9 cellular contexts compared by ENCODE assay signal in genomic region chrX:111568356-111568755, GRCh38. TPM values are rescaled to one million over a fixed set of nuclear protein-coding genes. Genes with fewer than 3 reads are reported as not detected.
DNase-seq lines count a peak whose midpoint lies in the region; ATAC-seq and TF ChIP-seq lines count a peak whose summit lies in the region.
"Had no signal": no experiment of that assay in that cellular context is flagged by ENCODE, and none has a peak within 500 bp of the region (broad histone marks: within the 10 kb centered on the region; RNA-seq: fewer than 3 reads in every experiment).

No MANE protein-coding gene starts in this region.

- peak; percentile 41 for TF ChIP-seq CTCF in GM06990 (IDR thresholded peaks at IDR 0.05; ENCODE audit: insufficient read depth, low read length, poor library complexity, severe bottlenecking)
- TF ChIP-seq CTCF in MM.1S (IDR thresholded peaks at IDR 0.05; ENCODE audit: low read length), result peak; percentile 23
- peak in 2 of 7 experiments; percentile 14 to 21 for TF ChIP-seq CTCF in body of pancreas (IDR thresholded peaks at IDR 0.05)
- TF ChIP-seq CTCF in neural crest cell (conservative IDR thresholded peaks at IDR 0.05), result peak; percentile 61
- peak in 1 of 5 experiments; percentile 24 for TF ChIP-seq CTCF in tibial nerve (IDR thresholded peaks at IDR 0.05)
- TF ChIP-seq CTCF in upper lobe of left lung (IDR thresholded peaks at IDR 0.05), result no peak

- no peak for ATAC-seq in body of pancreas
- no peak for ATAC-seq in GM21528 (IDR thresholded peaks at IDR 0.05; ENCODE audit: low FRiP score, unreplicated experiment)
- ATAC-seq in upper lobe of left lung (ENCODE audit: low FRiP score in 2 of 2), result no peak

- no peaks in the 10 kb centered on the region for H3K36me3 Mint-ChIP-seq in neural crest cell (ENCODE audit: low read depth)
- H3K36me3 Mint-ChIP-seq: activated naive CD4-positive, alpha-beta T cell treated with anti-CD3 and anti-CD28 coated beads, Interleukin-2, amount 50 U/mL, for 24 hours had no signal

- no peaks in the 10 kb centered on the region for H3K79me2 ChIP-seq in MM.1S (ENCODE audit: low read length)

- no peak overlapping the region for H2AFZ ChIP-seq in MM.1S (ENCODE audit: low read length)

- H4K20me1 ChIP-seq in MM.1S (ENCODE audit: insufficient read depth, low read length), result no peaks in the 10 kb centered on the region

- no peaks in the 10 kb centered on the region for H3K27me3 ChIP-seq in GM06990 (replicated peaks; ENCODE audit: control insufficient read depth, insufficient read depth, low read length)
- no peaks in the 10 kb centered on the region for H3K27me3 ChIP-seq in MM.1S (replicated peaks; ENCODE audit: insufficient read depth, low read length)
- H3K27me3 ChIP-seq in body of pancreas, result no peaks in the 10 kb centered on the region
- H3K27me3 ChIP-seq in tibial nerve, result no peaks in the 10 kb centered on the region
- H3K27me3 ChIP-seq in upper lobe of left lung, result no peaks in the 10 kb centered on the region

- H3K9me2 ChIP-seq in MM.1S (replicated peaks; ENCODE audit: insufficient read depth, low read length), result no peaks in the 10 kb centered on the region

- intact Hi-C loops in body of pancreas (cut with DNase I), result no loop called here

- no peaks in the 10 kb centered on the region for H3K9me3 ChIP-seq in MM.1S (replicated peaks; ENCODE audit: insufficient read depth, low read length)
- H3K9me3 ChIP-seq in body of pancreas, result no peaks in the 10 kb centered on the region
- H3K9me3 ChIP-seq in tibial nerve, result no peaks in the 10 kb centered on the region
- H3K9me3 ChIP-seq in upper lobe of left lung, result no peaks in the 10 kb centered on the region

- TF ChIP-seq POLR2A in body of pancreas (IDR thresholded peaks at IDR 0.05) (no peak), tibial nerve (IDR thresholded peaks at IDR 0.05) (no peak), upper lobe of left lung (IDR thresholded peaks at IDR 0.05) (no peak)

- 22 to 47% methylated on average over 4 of the region's 4 CpGs for WGBS in body of pancreas, 2 donors
- 39 to 44% methylated on average over 3 to 4 of the region's 4 CpGs for WGBS in tibial nerve, 2 donors
- 60 to 71% methylated on average over 3 to 4 of the region's 4 CpGs for WGBS in upper lobe of left lung, 2 donors

- H3F3A ChIP-seq in MM.1S (ENCODE audit: insufficient read depth, low read length), result no peaks in the 10 kb centered on the region

- no peaks in the 10 kb centered on the region for H3K36me3 ChIP-seq in GM06990 (ENCODE audit: control insufficient read depth, insufficient read depth, low read length)
- H3K36me3 ChIP-seq in MM.1S (replicated peaks; ENCODE audit: insufficient read depth, low read length), result no peaks in the 10 kb centered on the region
- no peaks in the 10 kb centered on the region for H3K36me3 ChIP-seq in body of pancreas (replicated peaks in 1 of 2; ENCODE audit: insufficient read depth in 1 of 2, low read depth in 2 of 2)
- no peaks in the 10 kb centered on the region for H3K36me3 ChIP-seq in tibial nerve
- H3K36me3 ChIP-seq in upper lobe of left lung, result no peaks in the 10 kb centered on the region

- H3K4me1 ChIP-seq in MM.1S (ENCODE audit: low read length), result no peaks in the 10 kb centered on the region
- H3K4me1 ChIP-seq in body of pancreas, result no peaks in the 10 kb centered on the region
- H3K4me1 ChIP-seq in tibial nerve, result no peaks in the 10 kb centered on the region
- no peaks in the 10 kb centered on the region for H3K4me1 ChIP-seq in upper lobe of left lung

- no peaks in the 10 kb centered on the region for H3K27me3 Mint-ChIP-seq in neural crest cell (ENCODE audit: low read depth)

- H3K9me3 Mint-ChIP-seq in neural crest cell, result peaks cover 3% of the 10 kb centered on the region
- H3K9me3 Mint-ChIP-seq: activated naive CD4-positive, alpha-beta T cell treated with anti-CD3 and anti-CD28 coated beads, Interleukin-2, amount 50 U/mL, for 24 hours had no signal

- H3K9ac ChIP-seq in MM.1S (ENCODE audit: low read length), result no peak overlapping the region

- H3K4me3 Mint-ChIP-seq in neural crest cell, result no peak overlapping the region
- H3K4me3 Mint-ChIP-seq: activated naive CD4-positive, alpha-beta T cell treated with anti-CD3 and anti-CD28 coated beads, Interleukin-2, amount 50 U/mL, for 24 hours had no signal

- no peak for TF ChIP-seq EP300 in tibial nerve (IDR thresholded peaks at IDR 0.05)
- no peak for TF ChIP-seq EP300 in upper lobe of left lung (IDR thresholded peaks at IDR 0.05)

- no peak overlapping the region for H3K4me2 ChIP-seq in MM.1S (ENCODE audit: low read depth, low read length)

- H3K4me3 ChIP-seq in GM06990 (replicated peaks; ENCODE audit: low read depth, low read length) (no peak overlapping the region), MM.1S (ENCODE audit: low read length) (no peak overlapping the region), body of pancreas (no peak overlapping the region), tibial nerve (no peak overlapping the region), upper lobe of left lung (no peak overlapping the region)

- DNase-seq in GM06990 (ENCODE audit: extremely low read depth, insufficient read length), result no peak
- DNase-seq in MM.1S, result no peak
- peak; percentile 6 to 20 (median 12) for DNase-seq in body of pancreas
- no peak for DNase-seq in neural crest cell (ENCODE audit: low read depth, low spot score)
- no peak for DNase-seq in tibial nerve (ENCODE audit: low spot score in 2 of 2)
- no peak for DNase-seq in upper lobe of left lung
- DNase-seq: SW 1271 had no signal

- peaks cover 16% of the 10 kb centered on the region for H3K4me1 Mint-ChIP-seq in neural crest cell
- H3K4me1 Mint-ChIP-seq: activated naive CD4-positive, alpha-beta T cell treated with anti-CD3 and anti-CD28 coated beads, Interleukin-2, amount 50 U/mL, for 24 hours had no signal

- H3K27ac ChIP-seq in MM.1S (ENCODE audit: low read length) (no peak overlapping the region), body of pancreas (no peak overlapping the region), tibial nerve (no peak overlapping the region), upper lobe of left lung (no peak overlapping the region)

- no peak overlapping the region for H3K27ac Mint-ChIP-seq in neural crest cell (ENCODE audit: unreplicated experiment)
- H3K27ac Mint-ChIP-seq: activated naive CD4-positive, alpha-beta T cell treated with anti-CD3 and anti-CD28 coated beads, Interleukin-2, amount 50 U/mL, for 24 hours had no signal

RNA-seq across cellular contexts. Expression of gene SERTM2, which starts 56.9 kb away (rescaled TPM):
- not detected for total RNA-seq in body of pancreas
- total RNA-seq in neural crest cell, result 0.11 TPM in 1 of 2 replicates, not detected in the other
- not detected for total RNA-seq in tibial nerve
- under 1 TPM in 2 of 6 donors, not detected in 4; 0.09 to 0.27 TPM for total RNA-seq in upper lobe of left lung

Comparison
In these comparisons a context has a peak if more than half of its experiments do, and no peak if none do; other contexts are left out.
1. DNase-seq: peak in body of pancreas (4 of 4); none in GM06990 (single experiment), MM.1S (single experiment), neural crest cell (single experiment), tibial nerve (0 of 2) and upper lobe of left lung (0 of 2).
2. CTCF ChIP-seq: peak in GM06990 (single experiment), MM.1S (single experiment) and neural crest cell (single experiment); none in upper lobe of left lung (0 of 6).